In the genomic region with DNA sequence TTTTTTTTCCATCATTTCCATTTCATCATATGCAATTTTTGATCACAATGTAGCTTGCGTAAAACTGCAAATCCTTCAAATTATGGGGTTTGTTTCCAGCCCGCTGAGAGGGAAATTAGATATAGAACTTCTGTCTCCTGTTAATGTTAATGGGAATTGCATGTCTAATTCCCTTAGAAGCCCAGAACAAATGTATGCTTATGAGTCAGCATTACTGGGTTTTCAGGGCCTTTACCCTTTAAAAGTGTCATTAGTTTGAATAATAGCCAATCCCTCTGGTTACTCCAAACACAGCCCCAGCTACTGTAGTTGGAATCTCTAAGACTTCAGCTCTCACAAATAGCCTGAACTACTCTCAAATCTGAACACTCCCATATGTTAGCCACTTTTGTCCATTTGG, we compare ENCODE assay signal across 20 cellular contexts.
A peak's percentile ranks its signal among the peaks of the same experiment; 100 is the strongest.
DNase-seq lines count a peak whose midpoint lies in the region; ATAC-seq and TF ChIP-seq lines count a peak whose summit lies in the region.
"Had no signal": no experiment of that assay in that cellular context is flagged by ENCODE, and none has a peak within 500 bp of the region (broad histone marks: within the 10 kb centered on the region; RNA-seq: fewer than 3 reads in every experiment).

No MANE protein-coding gene starts in this region.

- H3K4me3 ChIP-seq in mesenchymal stem cell (ENCODE audit: insufficient read depth in 1 of 2, low read depth in 1 of 2, low read length in 2 of 2), result no peak overlapping the region
- H3K4me3 ChIP-seq: BLaER1, GM12878, SJSA1 had no signal

- no peak overlapping the region for H2AFZ ChIP-seq in mesenchymal stem cell (ENCODE audit: low read depth, low read length)

- H3K4me3 Mint-ChIP-seq in brain (peak overlapping the region in 2 of 5 experiments; percentile 9 to 19), CD14-positive monocyte (no peak overlapping the region)
- H3K4me3 Mint-ChIP-seq in stimulated activated naive CD8-positive, alpha-beta T cell treated with anti-CD3 and anti-CD28 coated beads, Interleukin-15, amount 100 ng/mL, for 72 hours, result no peak overlapping the region

- H3K27me3 ChIP-seq in mesenchymal stem cell (ENCODE audit: control insufficient read depth in 1 of 2, insufficient read depth in 1 of 2, low read length in 2 of 2), result no peaks in the 10 kb centered on the region
- H3K27me3 ChIP-seq: BLaER1, SJSA1 had no signal

- no peaks in the 10 kb centered on the region for H3K36me3 ChIP-seq in mesenchymal stem cell (ENCODE audit: control insufficient read depth in 1 of 2, insufficient read depth in 2 of 2, low read depth in 1 of 2, low read length in 2 of 2)
- H3K36me3 ChIP-seq: BLaER1, SJSA1 had no signal

- no peaks in the 10 kb centered on the region for H3K4me1 ChIP-seq in mesenchymal stem cell (ENCODE audit: control insufficient read depth, insufficient read depth, low read depth, low read length)
- H3K4me1 ChIP-seq: BLaER1, SJSA1 had no signal

- H3K9me3 ChIP-seq in mesenchymal stem cell (ENCODE audit: control insufficient read depth, low read length), result no peaks in the 10 kb centered on the region
- H3K9me3 ChIP-seq: BLaER1, SJSA1 had no signal

- H2BK15ac ChIP-seq in mesenchymal stem cell (ENCODE audit: low read depth, poor library complexity, severe bottlenecking), result no peak overlapping the region

- H3K36me3 Mint-ChIP-seq in brain (no peaks in the 10 kb centered on the region), CD14-positive monocyte (no peaks in the 10 kb centered on the region)

- H3K4ac ChIP-seq in mesenchymal stem cell (ENCODE audit: low read depth in 1 of 2, low read length in 2 of 2), result no peak overlapping the region

- H3K27ac Mint-ChIP-seq in brain (peak overlapping the region in 3 of 5 experiments; percentile 9 to 68 (median 50)), CD14-positive monocyte (no peak overlapping the region)
- no peak overlapping the region for H3K27ac Mint-ChIP-seq in stimulated activated naive CD8-positive, alpha-beta T cell treated with anti-CD3 and anti-CD28 coated beads, Interleukin-15, amount 100 ng/mL, for 72 hours

- no peaks in the 10 kb centered on the region for H3K79me1 ChIP-seq in mesenchymal stem cell (replicated peaks; ENCODE audit: low read length, poor library complexity, severe bottlenecking)

- H2BK12ac ChIP-seq in mesenchymal stem cell (ENCODE audit: low read length in 2 of 2), result no peak overlapping the region

- TF ChIP-seq CTCF in brain (conservative IDR thresholded peaks at IDR 0.05), result no peak
- TF ChIP-seq CTCF in CD14-positive monocyte (IDR thresholded peaks at IDR 0.05), result no peak

- WGBS in mesenchymal stem cell, result 60% methylated on average over 2 of the region's 2 CpGs

- H3K27me3 Mint-ChIP-seq in brain (no peaks in the 10 kb centered on the region), CD14-positive monocyte (ENCODE audit: low read depth in 3 of 3) (no peaks in the 10 kb centered on the region)
- no peaks in the 10 kb centered on the region for H3K27me3 Mint-ChIP-seq in stimulated activated naive CD8-positive, alpha-beta T cell treated with anti-CD3 and anti-CD28 coated beads, Interleukin-15, amount 100 ng/mL, for 72 hours

- H3K9me3 Mint-ChIP-seq in brain, result peaks cover 0 to 6% (median 4%) of the 10 kb centered on the region in 5 experiments
- peaks cover 0 to 5% (median 0%) of the 10 kb centered on the region in 7 donors for H3K9me3 Mint-ChIP-seq in CD14-positive monocyte
- H3K9me3 Mint-ChIP-seq in stimulated activated naive CD8-positive, alpha-beta T cell treated with anti-CD3 and anti-CD28 coated beads, Interleukin-15, amount 100 ng/mL, for 72 hours, result peaks cover 0 to 20% of the 10 kb centered on the region in 2 donors

- no peak overlapping the region for H3K27ac ChIP-seq in mesenchymal stem cell (ENCODE audit: low read length, poor library complexity, severe bottlenecking)
- H3K27ac ChIP-seq: 22Rv1, BLaER1, KMS-11, RWPE1, SJSA1 had no signal

- no peak overlapping the region for H3K4me2 ChIP-seq in mesenchymal stem cell (ENCODE audit: low read length, poor library complexity, severe bottlenecking)
- H3K4me2 ChIP-seq: BLaER1, KMS-11 had no signal

- intact Hi-C loops in CD14-positive monocyte (cut with micrococcal nuclease), result no loop called here

- no peak overlapping the region for H3K9ac ChIP-seq in mesenchymal stem cell (ENCODE audit: low read length)
- H3K9ac ChIP-seq: BLaER1, KMS-11 had no signal

- no peak overlapping the region for H2BK5ac ChIP-seq in mesenchymal stem cell (ENCODE audit: low read depth, low read length, poor library complexity, severe bottlenecking)

- no peak for ATAC-seq in stimulated activated naive CD8-positive, alpha-beta T cell treated with anti-CD3 and anti-CD28 coated beads, Interleukin-15, amount 100 ng/mL, for 72 hours
- ATAC-seq: GM12878 had no signal

- no peak overlapping the region for H2AK5ac ChIP-seq in mesenchymal stem cell (ENCODE audit: low read length, severe bottlenecking)

- no peak overlapping the region for H4K8ac ChIP-seq in mesenchymal stem cell (ENCODE audit: low read length)

- H4K91ac ChIP-seq in mesenchymal stem cell (ENCODE audit: low read length), result no peak overlapping the region

- no peak overlapping the region for H3K14ac ChIP-seq in mesenchymal stem cell (ENCODE audit: low read length in 2 of 2)

- H3K4me1 Mint-ChIP-seq in brain (peaks cover 38% of the 10 kb centered on the region), CD14-positive monocyte (no peaks in the 10 kb centered on the region)
- H3K4me1 Mint-ChIP-seq in stimulated activated naive CD8-positive, alpha-beta T cell treated with anti-CD3 and anti-CD28 coated beads, Interleukin-15, amount 100 ng/mL, for 72 hours, result no peaks in the 10 kb centered on the region

- DNase-seq in NCI-H446 treated with DMSO at 0.1 percent for 48 hours (lab: John Stamatoyannopoulos, UW), result peak; percentile 52
- no peak for DNase-seq in NCI-H446 (lab: John Stamatoyannopoulos, UW)
- peak; percentile 72 for DNase-seq in mesenchymal stem cell
- no peak for DNase-seq in RPMI8226
- no peak for DNase-seq in SK-N-DZ (ENCODE audit: low spot score)
- DNase-seq in CD14-positive monocyte (ENCODE audit: low spot score), result no peak
- no peak for DNase-seq in stimulated activated naive CD8-positive, alpha-beta T cell treated with anti-CD3 and anti-CD28 coated beads, Interleukin-15, amount 100 ng/mL, for 72 hours
- DNase-seq: GDM1, NCI-H1092 treated with DMSO at 0.1 percent for 48 hours, NCI-H2107, NCI-H226, NCI-H526 treated with DMSO at 0.1 percent for 48 hours, OCI-M1 had no signal

- H3K18ac ChIP-seq in mesenchymal stem cell (ENCODE audit: low read depth in 1 of 2, low read length in 2 of 2), result no peak overlapping the region

- H2BK120ac ChIP-seq in mesenchymal stem cell (ENCODE audit: low read depth, low read length), result no peak overlapping the region

- no peak overlapping the region for H3K23ac ChIP-seq in mesenchymal stem cell (ENCODE audit: low read length in 2 of 2)

Comparison
In these comparisons a context has a peak if more than half of its experiments do, and no peak if none do; other contexts are left out.
1. DNase-seq: peak in NCI-H446 treated with DMSO at 0.1 percent for 48 hours (single experiment) and mesenchymal stem cell (single experiment); none in NCI-H446 (0 of 2), RPMI8226 (single experiment), SK-N-DZ (single experiment), CD14-positive monocyte (single experiment) and stimulated activated naive CD8-positive, alpha-beta T cell treated with anti-CD3 and anti-CD28 coated beads, Interleukin-15, amount 100 ng/mL, for 72 hours (0 of 2).
2. H3K27ac Mint-ChIP-seq: peak in brain (3 of 5); none in CD14-positive monocyte (0 of 7) and stimulated activated naive CD8-positive, alpha-beta T cell treated with anti-CD3 and anti-CD28 coated beads, Interleukin-15, amount 100 ng/mL, for 72 hours (0 of 2).